Comparison of ENCODE assay signal across 8 cellular contexts in the genomic region with DNA sequence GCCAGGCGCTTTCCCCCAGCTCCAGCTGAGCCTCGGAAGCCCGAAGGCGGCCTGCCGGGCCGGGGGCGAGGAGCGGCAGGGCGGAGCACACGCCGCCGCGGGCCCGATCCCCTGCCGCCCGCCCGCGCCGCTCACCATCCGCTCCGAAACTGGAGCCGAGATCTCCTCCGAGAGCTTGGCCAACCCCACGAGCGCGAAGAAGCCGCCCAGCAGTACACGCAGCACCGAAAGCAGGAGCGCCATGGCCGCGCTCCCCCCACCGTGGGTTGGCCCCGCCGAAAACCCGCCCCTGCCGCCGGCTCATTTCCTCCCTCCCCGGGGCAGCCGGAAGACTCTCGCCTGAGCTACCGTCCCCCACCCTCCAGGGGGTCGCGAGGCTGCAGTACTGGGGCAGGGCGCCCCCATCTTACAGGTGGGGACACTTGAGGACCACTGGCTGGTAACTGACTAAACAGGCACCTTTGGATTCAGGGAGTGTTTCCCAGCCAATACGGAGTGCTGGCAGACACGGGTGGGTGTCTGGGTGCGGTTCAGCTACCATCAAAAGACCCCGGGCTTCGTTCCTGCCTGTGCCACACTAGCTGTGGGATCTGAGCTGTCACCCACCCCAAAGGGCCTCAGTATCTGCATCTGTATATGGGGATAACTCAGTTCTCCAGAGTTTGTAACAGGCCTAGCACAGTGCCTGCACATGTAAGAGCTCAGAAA. TPM values are rescaled to one million over a fixed set of nuclear protein-coding genes. Genes with fewer than 3 reads are reported as not detected.
DNase-seq lines count a peak whose midpoint lies in the region; ATAC-seq and TF ChIP-seq lines count a peak whose summit lies in the region.

A gene (minus strand): TSS at position 285 of the 708 bp plus-strand sequence. CDS start 42 bp downstream, at position 243.

- H3K9me3 ChIP-seq in Caco-2: no peaks in the 10 kb centered on the region
- no peaks in the 10 kb centered on the region for H3K9me3 ChIP-seq in SK-N-MC (ENCODE audit: low read depth, low read length)
- no peaks in the 10 kb centered on the region for H3K9me3 ChIP-seq in ovary
- no peaks in the 10 kb centered on the region for H3K9me3 ChIP-seq in thymus (ENCODE audit: control insufficient read depth)

- TF ChIP-seq CTCF in Caco-2 (IDR thresholded peaks at IDR 0.05; ENCODE audit: insufficient read depth in 1 of 2, low read depth in 1 of 2, low read length in 1 of 2, severe bottlenecking in 1 of 2, unreplicated experiment in 1 of 2) (peak in 1 of 2 experiments; percentile 7), ovary (IDR thresholded peaks at IDR 0.05) (peak in 1 of 3 donors; percentile 35)

- peak within 1 kb of the TSS; percentile 80 for H3K4me3 Mint-ChIP-seq in Caco-2 (ENCODE audit: unreplicated experiment)

- H3K27ac Mint-ChIP-seq in Caco-2 (ENCODE audit: unreplicated experiment): peak within 1 kb of the TSS; percentile 63
- H3K27ac Mint-ChIP-seq in activated naive CD4-positive, alpha-beta T cell treated with anti-CD3 and anti-CD28 coated beads, Interleukin-2, amount 50 U/mL, for 72 hours: peak within 1 kb of the TSS; percentile 95 to 99

- no peaks in the 10 kb centered on the region for H3K36me3 Mint-ChIP-seq in Caco-2 (ENCODE audit: insufficient read depth, unreplicated experiment)
- H3K36me3 Mint-ChIP-seq in activated naive CD4-positive, alpha-beta T cell treated with anti-CD3 and anti-CD28 coated beads, Interleukin-2, amount 50 U/mL, for 72 hours: peaks cover 6 to 9% of the 10 kb centered on the region in 2 donors

- no peaks in the 10 kb centered on the region for H3K9me3 Mint-ChIP-seq in Caco-2 (ENCODE audit: unreplicated experiment)
- no peaks in the 10 kb centered on the region for H3K9me3 Mint-ChIP-seq in activated naive CD4-positive, alpha-beta T cell treated with anti-CD3 and anti-CD28 coated beads, Interleukin-2, amount 50 U/mL, for 72 hours

- WGBS in ovary, 3 donors: 1 to 2% (median 1%) methylated on average over 33 to 50 of the region's 50 CpGs
- under 1% methylated on average over 50 of the region's 50 CpGs for WGBS in thymus

- no peaks in the 10 kb centered on the region for H3K27me3 Mint-ChIP-seq in Caco-2 (ENCODE audit: insufficient read depth, unreplicated experiment)

- POLR2A ChIA-PET in Caco-2 (lab: Charles Lee): interaction anchor here (0.6 kb wide), 1 partner anchor 46 kb away, joined by 6 read pairs; a partner anchor contains a TSS

- H3K4me1 Mint-ChIP-seq in Caco-2 (ENCODE audit: low read depth, unreplicated experiment): no peaks in the 10 kb centered on the region

- CTCF ChIA-PET in Caco-2 (lab: Charles Lee): interaction anchor here (0.6 kb wide), 1 partner anchor 248 kb away, joined by 3 read pairs; no protein-coding TSS in a partner anchor

- TF ChIP-seq POLR2A in ovary (IDR thresholded peaks at IDR 0.05): peak; percentile 74

- no peak for TF ChIP-seq EP300 in ovary (IDR thresholded peaks at IDR 0.05)

- H3K9ac ChIP-seq in SK-N-MC (ENCODE audit: insufficient read length): peak within 1 kb of the TSS; percentile 78

- H3K4me3 ChIP-seq in Caco-2 (ENCODE audit: low read depth, low read length) (peak within 1 kb of the TSS; percentile 65), SK-N-MC (peak within 1 kb of the TSS; percentile 86), ovary (peak within 1 kb of the TSS; percentile 78), thymus (ENCODE audit: low read length) (peak within 1 kb of the TSS; percentile 86)

- peak; percentile 84 for ATAC-seq in GM19455 (IDR thresholded peaks at IDR 0.05; ENCODE audit: unreplicated experiment)
- peak; percentile 95 to 97 for ATAC-seq in activated naive CD4-positive, alpha-beta T cell treated with anti-CD3 and anti-CD28 coated beads, Interleukin-2, amount 50 U/mL, for 72 hours

- no TSS peak for BruUV-seq in Caco-2 (replicated peaks; lab: Mats Ljungman, UMichigan)

- no peaks in the 10 kb centered on the region; the same call in 1 of the 2 replicates for H3K36me3 ChIP-seq in Caco-2 (ENCODE audit: control insufficient read depth, insufficient read depth, low read length)
- 0 out of 2 replicates have a peak, but pooled peaks cover 4% of the 10 kb centered on the region for H3K36me3 ChIP-seq in SK-N-MC (ENCODE audit: insufficient read depth, low read length)
- no peaks in the 10 kb centered on the region for H3K36me3 ChIP-seq in ovary
- peaks cover 9% of the 10 kb centered on the region for H3K36me3 ChIP-seq in thymus (ENCODE audit: control insufficient read depth, insufficient read depth)

- intact Hi-C loops in Caco-2 (cut with micrococcal nuclease; ENCODE audit: unreplicated experiment) (no loop called here), head of caudate nucleus (cut with DNase I) (loop anchor here (10.0 kb wide), 1 partner anchor 120 kb away; no protein-coding TSS in a partner anchor), ovary (cut with DNase I) (no loop called here)

- no peaks in the 10 kb centered on the region for H3K4me1 ChIP-seq in Caco-2
- H3K4me1 ChIP-seq in ovary (ENCODE audit: insufficient read depth): peaks cover 7% of the 10 kb centered on the region
- peaks cover 15% of the 10 kb centered on the region for H3K4me1 ChIP-seq in thymus (ENCODE audit: control insufficient read depth, insufficient read depth, low read length)

- DNase-seq in Caco-2: peak; percentile 42 to 57
- DNase-seq in HPDE6-E6E7 (ENCODE audit: extremely low spot score): peak; percentile 35
- no peak for DNase-seq in SK-N-MC (ENCODE audit: low read depth, low spot score)
- DNase-seq in activated naive CD4-positive, alpha-beta T cell treated with anti-CD3 and anti-CD28 coated beads, Interleukin-2, amount 50 U/mL, for 72 hours (ENCODE audit: low spot score in 2 of 2): peak; percentile 79 to 82
- peak; percentile 4 to 86 (median 70) for DNase-seq in head of caudate nucleus
- DNase-seq in ovary: peak; percentile 63 to 81 (median 73)

- H3K27me3 ChIP-seq in Caco-2 (replicated peaks; ENCODE audit: control insufficient read depth, insufficient read depth, low read length): no peaks in the 10 kb centered on the region
- H3K27me3 ChIP-seq in ovary: no peaks in the 10 kb centered on the region
- H3K27me3 ChIP-seq in thymus (ENCODE audit: control insufficient read depth, insufficient read depth): no peaks in the 10 kb centered on the region

- H3K27ac ChIP-seq in SK-N-MC (peak within 1 kb of the TSS; percentile 69; the same call in 1 of the 2 replicates), ovary (peak within 1 kb of the TSS; percentile 93 to 98), thymus (ENCODE audit: low read depth) (peak within 1 kb of the TSS; percentile 77)

RNA-seq across cellular contexts. Expression of the gene that starts here (rescaled TPM):
- total RNA-seq in Caco-2 (2022) (13.0 and 13.9 TPM in 2 replicates), ovary (10 to 100 TPM; 19.6 to 54.3 (median 25.0) TPM)
- 10 to 100 TPM; 11.8 to 15.9 TPM for total RNA-seq in activated naive CD4-positive, alpha-beta T cell treated with anti-CD3 and anti-CD28 coated beads, Interleukin-2, amount 50 U/mL, for 72 hours
- polyA plus RNA-seq in ovary (10 to 100 TPM; 54.6 to 58.7 TPM), thymus (47.6 TPM)
